ENCODE assay signal across 1 cellular context in genomic region chr5:128932232-128932631, GRCh38. TPM values are rescaled to one million over a fixed set of nuclear protein-coding genes. Genes with fewer than 3 reads are reported as not detected.
"Had no signal": no experiment of that assay in that cellular context is flagged by ENCODE, and none has a peak within 500 bp of the region (broad histone marks: within the 10 kb centered on the region; RNA-seq: fewer than 3 reads in every experiment).

No MANE protein-coding gene starts in this region.

RNA-seq across cellular contexts. Expression of gene SLC27A6, which starts 33.1 kb away (rescaled TPM):
- total RNA-seq: upper lobe of right lung had no signal
